ENCODE assay signal across 12 cellular contexts in genomic region chr9:72952394-72952720, GRCh38. TPM values are rescaled to one million over a fixed set of nuclear protein-coding genes. Genes with fewer than 3 reads are reported as not detected.
A peak's percentile ranks its signal among the peaks of the same experiment; 100 is the strongest.
DNase-seq lines count a peak whose midpoint lies in the region; ATAC-seq and TF ChIP-seq lines count a peak whose summit lies in the region.
"Had no signal": no experiment of that assay in that cellular context is flagged by ENCODE, and none has a peak within 500 bp of the region (broad histone marks: within the 10 kb centered on the region; RNA-seq: fewer than 3 reads in every experiment).

No MANE protein-coding gene starts in this region.

- TF ChIP-seq CTCF in HFFc6 (IDR thresholded peaks at IDR 0.05) (no peak), testis (IDR thresholded peaks at IDR 0.05) (no peak)

- H3K36me3 ChIP-seq in duodenal mucosa (ENCODE audit: control insufficient read depth in 1 of 2, insufficient read depth in 2 of 2, low read length in 2 of 2): no peaks in the 10 kb centered on the region
- H3K36me3 ChIP-seq in muscle layer of colon (ENCODE audit: insufficient read depth, low read length): no peaks in the 10 kb centered on the region
- no peaks in the 10 kb centered on the region for H3K36me3 ChIP-seq in testis (ENCODE audit: low read depth, missing control alignments)

- peaks cover 10% of the 10 kb centered on the region; the same call in 1 of the 2 replicates for H3K36me3 Mint-ChIP-seq in HFFc6 (ENCODE audit: low read depth)
- H3K36me3 Mint-ChIP-seq: activated naive CD4-positive, alpha-beta T cell treated with anti-CD3 and anti-CD28 coated beads, Interleukin-2, amount 50 U/mL, for 72 hours had no signal

- peak overlapping the region; percentile 60 to 71 for H3K4me3 ChIP-seq in duodenal mucosa (ENCODE audit: low read depth in 1 of 2, low read length in 2 of 2)
- peak overlapping the region; percentile 44 to 70 for H3K4me3 ChIP-seq in muscle layer of colon (ENCODE audit: low read depth in 1 of 2, low read length in 2 of 2)
- H3K4me3 ChIP-seq in testis: peak overlapping the region; percentile 39 to 65

- peak overlapping the region; percentile 65; the same call in 1 of the 2 replicates for H3K27ac Mint-ChIP-seq in HFFc6
- H3K27ac Mint-ChIP-seq: activated CD4-positive, alpha-beta memory T cell treated with anti-CD3 and anti-CD28 coated beads, Interleukin-2, amount 10 ng/mL, durations not matched to agents 7 days and 5 days; activated naive CD4-positive, alpha-beta T cell treated with anti-CD3 and anti-CD28 coated beads, Interleukin-2, amount 50 U/mL, for 72 hours had no signal

- no peak for TF ChIP-seq POLR2A in testis (IDR thresholded peaks at IDR 0.05)

- H3K27ac ChIP-seq in duodenal mucosa (ENCODE audit: low read depth, low read length): peak overlapping the region; percentile 49
- H3K27ac ChIP-seq in muscle layer of colon (ENCODE audit: low read depth, low read length): peak overlapping the region; percentile 86
- H3K27ac ChIP-seq in testis: peak overlapping the region; percentile 78

- no peaks in the 10 kb centered on the region for H3K9me3 ChIP-seq in duodenal mucosa (ENCODE audit: control insufficient read depth in 1 of 2, low read length in 2 of 2)
- H3K9me3 ChIP-seq in muscle layer of colon (ENCODE audit: low read length): no peaks in the 10 kb centered on the region
- no peaks in the 10 kb centered on the region for H3K9me3 ChIP-seq in testis

- no peaks in the 10 kb centered on the region for H3K9me3 Mint-ChIP-seq in HFFc6
- H3K9me3 Mint-ChIP-seq: activated CD4-positive, alpha-beta memory T cell treated with anti-CD3 and anti-CD28 coated beads, Interleukin-2, amount 10 ng/mL, durations not matched to agents 7 days and 5 days; activated naive CD4-positive, alpha-beta T cell treated with anti-CD3 and anti-CD28 coated beads, Interleukin-2, amount 50 U/mL, for 72 hours had no signal

- H3K27me3 Mint-ChIP-seq in HFFc6 (ENCODE audit: insufficient read depth): peaks cover 4% of the 10 kb centered on the region; the same call in 1 of the 2 replicates

- peak overlapping the region; percentile 87 for H3K4me3 Mint-ChIP-seq in HFFc6
- H3K4me3 Mint-ChIP-seq: activated CD4-positive, alpha-beta memory T cell treated with anti-CD3 and anti-CD28 coated beads, Interleukin-2, amount 10 ng/mL, durations not matched to agents 7 days and 5 days had no signal

- ATAC-seq in HG03520 (IDR thresholded peaks at IDR 0.05; ENCODE audit: unreplicated experiment): no peak
- ATAC-seq: activated naive CD4-positive, alpha-beta T cell treated with anti-CD3 and anti-CD28 coated beads, Interleukin-2, amount 50 U/mL, for 72 hours had no signal

- WGBS in testis, 2 donors: 16 to 22% methylated on average over 4 of the region's 4 CpGs

- intact Hi-C loops in testis (cut with DNase I; ENCODE audit: low total_unique reads): no loop called here

- no peak for DNase-seq in HFFc6
- DNase-seq in testis: no peak
- no peak for DNase-seq in AG08395 (ENCODE audit: low spot score)
- DNase-seq in activated CD4-positive, CD25-positive, alpha-beta regulatory T cell treated with anti-CD3 and anti-CD28 coated beads, Interleukin-2, amount 50 U/mL, for 72 hours: no peak
- no peak for DNase-seq in GM19240 (ENCODE audit: insufficient read length, low spot score)
- DNase-seq: activated CD4-positive, alpha-beta memory T cell treated with anti-CD3 and anti-CD28 coated beads, Interleukin-2, amount 10 ng/mL, durations not matched to agents 7 days and 5 days; GOT3; NCI-H187 treated with DMSO at 0.1 percent for 48 hours had no signal

- H3K4me1 ChIP-seq in duodenal mucosa (ENCODE audit: control insufficient read depth in 1 of 2, insufficient read depth in 2 of 2, low read length in 2 of 2) (peaks cover 29 to 38% of the 10 kb centered on the region in 2 donors), muscle layer of colon (ENCODE audit: insufficient read depth, low read length) (peaks cover 22% of the 10 kb centered on the region), testis (peaks cover 17% of the 10 kb centered on the region)

- peak overlapping the region; percentile 18 to 71 for H3K9ac ChIP-seq in duodenal mucosa (ENCODE audit: low read depth in 1 of 2, low read length in 2 of 2)
- peak overlapping the region; percentile 72 for H3K9ac ChIP-seq in muscle layer of colon (ENCODE audit: low read length)

- no peaks in the 10 kb centered on the region for H3K27me3 ChIP-seq in duodenal mucosa (ENCODE audit: control insufficient read depth in 1 of 2, insufficient read depth in 2 of 2, low read length in 2 of 2)
- H3K27me3 ChIP-seq in muscle layer of colon (ENCODE audit: control insufficient read depth in 1 of 2, insufficient read depth in 2 of 2, low read length in 2 of 2): no peaks in the 10 kb centered on the region
- no peaks in the 10 kb centered on the region for H3K27me3 ChIP-seq in testis

- H3K4me1 Mint-ChIP-seq in HFFc6 (ENCODE audit: low read depth): peaks cover 64% of the 10 kb centered on the region; the same call in 1 of the 2 replicates
- H3K4me1 Mint-ChIP-seq: activated CD4-positive, alpha-beta memory T cell treated with anti-CD3 and anti-CD28 coated beads, Interleukin-2, amount 10 ng/mL, durations not matched to agents 7 days and 5 days had no signal

RNA-seq across cellular contexts. Expression of gene ALDH1A1, which starts 0.5 kb away (rescaled TPM):
- 100 to 1,000 TPM; 166 to 720 (median 656) TPM for total RNA-seq in HFFc6 (2021; fragmentation: NEBNext Ultra II Directional; extraction: Animal tissue kit (Norgen Biotek cat#: 25700))
- total RNA-seq in testis: 100 to 1,000 TPM; 337 to 474 TPM
- polyA plus RNA-seq in testis (ENCODE audit: insufficient read depth, low read depth, low replicate concordance): 307 TPM
- total RNA-seq: activated CD4-positive, alpha-beta memory T cell treated with anti-CD3 and anti-CD28 coated beads, Interleukin-2, amount 10 ng/mL, durations not matched to agents 7 days and 5 days had no signal
